In the genomic region with DNA sequence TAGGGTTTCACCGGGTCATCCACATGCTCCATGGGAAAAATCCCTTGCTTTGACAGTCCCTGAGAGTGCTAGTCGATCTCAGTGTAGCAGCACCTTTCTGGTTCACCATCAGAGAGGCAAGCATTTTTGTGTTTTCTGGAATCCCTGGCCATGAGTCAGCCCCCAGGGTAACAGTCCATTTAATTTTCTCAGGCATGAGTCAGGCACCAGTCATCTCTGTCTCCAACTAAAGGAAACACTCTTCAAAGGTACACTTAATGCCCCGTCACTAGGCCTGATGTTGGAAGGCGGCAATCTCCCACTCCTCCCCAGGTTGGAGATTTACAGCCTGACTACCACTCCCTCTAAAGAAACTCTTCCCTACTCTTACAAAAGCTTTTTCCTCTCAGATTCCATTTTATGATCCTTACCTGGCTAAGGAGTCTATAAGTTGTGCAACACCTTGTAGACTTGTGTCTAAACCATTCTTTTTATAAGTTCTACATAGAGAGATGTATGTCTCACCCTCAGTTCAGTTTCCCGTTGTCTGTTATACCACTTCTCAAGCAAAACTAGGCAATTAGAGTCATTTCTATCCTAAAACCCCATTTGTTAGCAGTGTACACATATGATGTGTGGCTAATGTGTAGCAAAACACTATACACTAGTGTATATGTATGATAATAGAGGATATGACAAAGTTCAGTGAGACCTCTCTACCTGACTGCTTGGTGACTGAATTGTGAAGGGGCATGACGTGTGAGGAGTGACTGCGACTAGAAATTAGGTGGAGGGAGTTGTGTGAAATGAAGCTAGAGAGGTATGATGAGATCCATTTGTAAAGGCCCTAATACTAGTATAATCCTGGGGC, we compare ENCODE assay signal across 9 cellular contexts. TPM values are rescaled to one million over a fixed set of nuclear protein-coding genes. Genes with fewer than 3 reads are reported as not detected.
DNase-seq lines count a peak whose midpoint lies in the region; ATAC-seq and TF ChIP-seq lines count a peak whose summit lies in the region.
"Had no signal": no experiment of that assay in that cellular context is flagged by ENCODE, and none has a peak within 500 bp of the region (broad histone marks: within the 10 kb centered on the region; RNA-seq: fewer than 3 reads in every experiment).

No MANE protein-coding gene starts in this region.

- H2AFZ ChIP-seq in PC-3 (ENCODE audit: low read length): peak overlapping the region; percentile 4

- H4K20me1 ChIP-seq in PC-3 (ENCODE audit: low read length): no peaks in the 10 kb centered on the region

- no peaks in the 10 kb centered on the region for H3K9me2 ChIP-seq in PC-3 (replicated peaks; ENCODE audit: low read length)

- no peaks in the 10 kb centered on the region for H3K9me3 ChIP-seq in PC-3 (ENCODE audit: low read length)

- H3K27ac ChIP-seq in PC-3 (ENCODE audit: low read length) (peak overlapping the region; percentile 83), epithelial cell of prostate (peak overlapping the region; percentile 86)

- H3K79me2 ChIP-seq in PC-3 (ENCODE audit: low read length): no peaks in the 10 kb centered on the region

- intact Hi-C loops in PC-3 (cut with micrococcal nuclease): loop anchor here (1.0 to 5.0 kb wide), 2 partner anchors 24 to 37 kb away; partner anchors contain the start of gene TMEM19

- no peaks in the 10 kb centered on the region for H3K27me3 ChIP-seq in PC-3 (ENCODE audit: low read length)

- ATAC-seq in PC-3 (peak; percentile 98), GM21786 (IDR thresholded peaks at IDR 0.05; ENCODE audit: unreplicated experiment) (no peak)
- ATAC-seq: left colon had no signal

- peak overlapping the region; percentile 11; the same call in 1 of the 2 replicates for H3K9ac ChIP-seq in PC-3 (ENCODE audit: low read length)

- H3F3A ChIP-seq in PC-3 (ENCODE audit: low read length, unreplicated experiment): peaks cover 5% of the 10 kb centered on the region

- DNase-seq in NCI-H2171 treated with DMSO at 0.1 percent for 48 hours (lab: John Stamatoyannopoulos, UW) (peak; percentile 2), NCI-H2171 (lab: John Stamatoyannopoulos, UW) (no peak), PC-3 (peak; percentile 96), epithelial cell of prostate (ENCODE audit: low read depth, low spot score) (peak; percentile 86), retinal pigment epithelial cell (ENCODE audit: low read depth) (peak; percentile 70), superior temporal gyrus (ENCODE audit: extremely low spot score) (no peak)
- no peak for DNase-seq in activated CD8-positive, alpha-beta memory T cell treated with anti-CD3 and anti-CD28 coated beads, Interleukin-2, amount 50 U/mL, for 4 hours
- DNase-seq: left colon had no signal

- H3K36me3 ChIP-seq in PC-3 (ENCODE audit: low read depth, low read length): no peaks in the 10 kb centered on the region

- CTCF ChIA-PET in PC-3 (lab: Charles Lee): no interaction called here

- H3K4me2 ChIP-seq in PC-3 (ENCODE audit: low read length): peak overlapping the region; percentile 65

- POLR2A ChIA-PET in PC-3 (lab: Charles Lee; ENCODE audit: unreplicated experiment): no interaction called here

- peak overlapping the region; percentile 18 for H3K4me3 ChIP-seq in PC-3 (ENCODE audit: low read length)
- H3K4me3 ChIP-seq in retinal pigment epithelial cell (ENCODE audit: low read length): no peak overlapping the region

- H3K4me1 ChIP-seq in PC-3 (ENCODE audit: insufficient read depth, low read length): peaks cover 24% of the 10 kb centered on the region

- BruUV-seq in PC-3 (replicated peaks; lab: Mats Ljungman, UMichigan): no TSS peak

- TF ChIP-seq CTCF in PC-3 (conservative IDR thresholded peaks at IDR 0.05; ENCODE audit: low read depth, low read length): no peak
- no peak for TF ChIP-seq CTCF in retinal pigment epithelial cell (conservative IDR thresholded peaks at IDR 0.05; ENCODE audit: low read depth, low read length)

RNA-seq across cellular contexts. Expression of gene TMEM19, which starts 24.6 kb away (rescaled TPM):
- 14.3 and 17.5 TPM in 2 replicates for total RNA-seq in PC-3 (2014; rRNA removed)

RNA-seq across cellular contexts. Expression of gene RAB21, which starts 44.2 kb away (rescaled TPM):
- 27.3 and 28.9 TPM in 2 replicates for total RNA-seq in PC-3 (2014; rRNA removed)

RNA-seq across cellular contexts. Expression of gene THAP2, which starts 46.4 kb away (rescaled TPM):
- 1.2 and 2.4 TPM in 2 replicates for total RNA-seq in PC-3 (2014; rRNA removed)

RNA-seq across cellular contexts. Expression of gene ZFC3H1, which starts 46.9 kb away (rescaled TPM):
- total RNA-seq in PC-3 (2014; rRNA removed): 13.7 and 18.5 TPM in 2 replicates

Comparison
In these comparisons a context has a peak if more than half of its experiments do, and no peak if none do; other contexts are left out.
1. DNase-seq: peak in NCI-H2171 treated with DMSO at 0.1 percent for 48 hours (single experiment), PC-3 (single experiment), epithelial cell of prostate (single experiment) and retinal pigment epithelial cell (single experiment); none in NCI-H2171 (single experiment), activated CD8-positive, alpha-beta memory T cell treated with anti-CD3 and anti-CD28 coated beads, Interleukin-2, amount 50 U/mL, for 4 hours (single experiment) and superior temporal gyrus (single experiment).